25 cellular contexts compared by ENCODE assay signal in genomic region chr2:161219213-161219612, GRCh38.
"Had no signal": no experiment of that assay in that cellular context is flagged by ENCODE, and none has a peak within 500 bp of the region (broad histone marks: within the 10 kb centered on the region; RNA-seq: fewer than 3 reads in every experiment).

No MANE protein-coding gene starts in this region.

- H3K4me3 Mint-ChIP-seq: activated naive CD8-positive, alpha-beta T cell treated with anti-CD3 and anti-CD28 coated beads, Interleukin-2, amount 10 ng/mL, durations not matched to agents 7 days and 5 days; activated T-cell treated with anti-CD3 and anti-CD28 coated beads, Interleukin-2, amount 50 U/mL, for 24 hours; stimulated activated naive CD8-positive, alpha-beta T cell treated with anti-CD3 and anti-CD28 coated beads, Interleukin-15, Interleukin-2, amounts not matched to agents 100 ng/mL and 50 ng/mL, for 24 hours; WTC11 had no signal

- H3K36me3 ChIP-seq: breast epithelium, colonic mucosa, thyroid gland had no signal

- ATAC-seq: gastrocnemius medialis, sciatic nerve, upper lobe of right lung, WTC11 had no signal

- H3K27ac Mint-ChIP-seq: activated naive CD8-positive, alpha-beta T cell treated with anti-CD3 and anti-CD28 coated beads, Interleukin-2, amount 10 ng/mL, durations not matched to agents 7 days and 5 days; activated T-helper 2 cell treated with anti-CD3 and anti-CD28 coated beads, Interferon-gamma antibody, Interleukin-2, Interleukin-4, amounts not matched to agents 10 μg/mL and 5 μg/mL and 100 μg/mL, durations not matched to agents 14 hours and 24 hours and 36 hours; stimulated activated naive CD8-positive, alpha-beta T cell treated with anti-CD3 and anti-CD28 coated beads, Interleukin-15, Interleukin-2, amounts not matched to agents 100 ng/mL and 50 ng/mL, for 24 hours had no signal

- H3K4me1 ChIP-seq: breast epithelium, colonic mucosa, gastrocnemius medialis, thyroid gland had no signal

- H3K27ac ChIP-seq: breast epithelium, colonic mucosa, esophagus muscularis mucosa, gastrocnemius medialis, left ventricle myocardium inferior, thyroid gland, upper lobe of right lung had no signal

- H3K27me3 Mint-ChIP-seq: activated naive CD8-positive, alpha-beta T cell treated with anti-CD3 and anti-CD28 coated beads, Interleukin-2, amount 10 ng/mL, durations not matched to agents 7 days and 5 days; activated T-cell treated with anti-CD3 and anti-CD28 coated beads, Interleukin-2, amount 50 U/mL, for 24 hours; stimulated activated naive CD8-positive, alpha-beta T cell treated with anti-CD3 and anti-CD28 coated beads, Interleukin-15, Interleukin-2, amounts not matched to agents 100 ng/mL and 50 ng/mL, for 24 hours had no signal

- H3K4me3 ChIP-seq: breast epithelium, colonic mucosa, dorsolateral prefrontal cortex, esophagus muscularis mucosa, gastrocnemius medialis, left ventricle myocardium inferior, smooth muscle cell, thyroid gland, upper lobe of right lung had no signal

- H3K27me3 ChIP-seq: breast epithelium, colonic mucosa, dorsolateral prefrontal cortex, esophagus muscularis mucosa, gastrocnemius medialis, thyroid gland, upper lobe of right lung had no signal

- H3K4me2 ChIP-seq: smooth muscle cell had no signal

- H3K9me3 ChIP-seq: breast epithelium, colonic mucosa, esophagus muscularis mucosa, gastrocnemius medialis, thyroid gland, upper lobe of right lung had no signal

- H3K4me1 Mint-ChIP-seq: WTC11 had no signal

- DNase-seq: activated naive CD4-positive, alpha-beta T cell; activated naive CD8-positive, alpha-beta T cell treated with anti-CD3 and anti-CD28 coated beads, Interleukin-2, amount 10 ng/mL, durations not matched to agents 7 days and 5 days; activated T-cell treated with anti-CD3 and anti-CD28 coated beads, Interleukin-2, amount 50 U/mL, for 24 hours; amniotic stem cell; colonic mucosa; dorsolateral prefrontal cortex; gastrocnemius medialis; hippocampal formation; kidney glomerular epithelial cell; left ventricle myocardium inferior; midbrain; posterior cingulate gyrus; stimulated activated CD4-positive, alpha-beta T cell treated with anti-CD3 and anti-CD28 coated beads, Interleukin-2, amount 100 ng/mL, for 48 hours; stimulated activated CD8-positive, alpha-beta memory T cell treated with anti-CD3 and anti-CD28 coated beads, Interleukin-4, amount 100 ng/mL, for 48 hours; substantia nigra; SW 1271; thyroid gland; upper lobe of right lung had no signal
